In genomic region chr16:836822-837221, GRCh38 we compare ENCODE assay signal across 21 cellular contexts. TPM values are rescaled to one million over a fixed set of nuclear protein-coding genes. Genes with fewer than 3 reads are reported as not detected.
"Had no signal": no experiment of that assay in that cellular context is flagged by ENCODE, and none has a peak within 500 bp of the region (broad histone marks: within the 10 kb centered on the region; RNA-seq: fewer than 3 reads in every experiment).

No MANE protein-coding gene starts in this region.

RNA-seq across cellular contexts. Expression of gene GNG13, which starts 36.3 kb away (rescaled TPM):
- total RNA-seq: activated naive CD4-positive, alpha-beta T cell treated with anti-CD3 and anti-CD28 coated beads for 36 hours; activated naive CD4-positive, alpha-beta T cell treated with anti-CD3 and anti-CD28 coated beads, Interleukin-2, amount 50 U/mL, for 72 hours; activated naive CD8-positive, alpha-beta T cell treated with anti-CD3 and anti-CD28 coated beads for 36 hours; activated naive CD8-positive, alpha-beta T cell treated with anti-CD3 and anti-CD28 coated beads, Interleukin-2, amount 10 ng/mL, durations not matched to agents 7 days and 5 days; activated T-cell treated with anti-CD3 and anti-CD28 coated beads, Interleukin-2, amount 50 U/mL, for 4 hours; activated T-cell treated with anti-CD3 and anti-CD28 coated beads, Interleukin-2, amount 50 U/mL, for 72 hours; activated T-helper 1 cell treated with anti-CD3 and anti-CD28 coated beads, Interleukin-12 subunit alpha, Interleukin-12 subunit beta, Interleukin-2, Interleukin-4 antibody, amounts not matched to agents 30 ng/mL and 10 ng/mL and 1 ng/mL, durations not matched to agents 14 hours and 24 hours and 36 hours; activated T-helper 17 cell treated with anti-CD3 and anti-CD28 coated beads, Interleukin-2, amount 50 U/mL, for 72 hours; activated T-helper 2 cell treated with anti-CD3 and anti-CD28 coated beads, Interferon-gamma antibody, Interleukin-2, Interleukin-4, amounts not matched to agents 10 μg/mL and 5 μg/mL and 100 μg/mL, durations not matched to agents 14 hours and 24 hours and 36 hours; adrenal gland; aorta; ascending aorta; astrocyte; body of pancreas; breast epithelium; bronchial epithelial cell; cardiac muscle cell; cardiac septum; cerebellum; chondrocyte had no signal
- polyA plus RNA-seq: adipose tissue, adrenal gland, aorta had no signal
